ENCODE assay signal across 12 cellular contexts in genomic region chr2:109214651-109215371, GRCh38.
DNase-seq lines count a peak whose midpoint lies in the region; ATAC-seq and TF ChIP-seq lines count a peak whose summit lies in the region.
"Had no signal": no experiment of that assay in that cellular context is flagged by ENCODE, and none has a peak within 500 bp of the region (broad histone marks: within the 10 kb centered on the region; RNA-seq: fewer than 3 reads in every experiment).

No MANE protein-coding gene starts in this region.

- H3K36me3 Mint-ChIP-seq in activated T-cell treated with anti-CD3 and anti-CD28 coated beads, Interleukin-2, amount 50 U/mL, for 72 hours (ENCODE audit: insufficient read depth in 2 of 2) = peaks cover 0 to 4% of the 10 kb centered on the region in 2 donors
- peaks cover 10% of the 10 kb centered on the region for H3K36me3 Mint-ChIP-seq in osteocyte (ENCODE audit: unreplicated experiment)

- peaks cover 3% of the 10 kb centered on the region for H3K27me3 ChIP-seq in HL-60 (ENCODE audit: insufficient read depth, poor library complexity, severe bottlenecking)
- H3K27me3 ChIP-seq: thyroid gland had no signal

- TF ChIP-seq CTCF in HL-60 (IDR thresholded peaks at IDR 0.05; ENCODE audit: insufficient read depth, low read length) = no peak
- TF ChIP-seq CTCF in osteocyte (IDR thresholded peaks at IDR 0.05) = no peak

- peak overlapping the region; percentile 66 for H3K27ac ChIP-seq in HL-60 (replicated peaks)
- H3K27ac ChIP-seq: A549, thyroid gland had no signal

- peak; percentile 21 to 29 for ATAC-seq in activated T-cell treated with anti-CD3 and anti-CD28 coated beads, Interleukin-2, amount 50 U/mL, for 72 hours (replicated peaks in 1 of 2)
- ATAC-seq: A549 had no signal

- no peaks in the 10 kb centered on the region for H3K9me3 Mint-ChIP-seq in activated T-cell treated with anti-CD3 and anti-CD28 coated beads, Interleukin-2, amount 50 U/mL, for 72 hours
- H3K9me3 Mint-ChIP-seq in osteocyte (ENCODE audit: unreplicated experiment) = no peaks in the 10 kb centered on the region
- H3K9me3 Mint-ChIP-seq: HFFc6 had no signal

- H3K27me3 Mint-ChIP-seq in activated T-cell treated with anti-CD3 and anti-CD28 coated beads, Interleukin-2, amount 50 U/mL, for 72 hours (ENCODE audit: low read depth) = peaks cover 99% of the 10 kb centered on the region
- no peaks in the 10 kb centered on the region for H3K27me3 Mint-ChIP-seq in osteocyte (ENCODE audit: unreplicated experiment)

- no peak overlapping the region for H3K4me3 ChIP-seq in HL-60 (replicated peaks; ENCODE audit: insufficient read depth, low read length)
- H3K4me3 ChIP-seq: A549, thyroid gland had no signal

- peak; percentile 36 for DNase-seq in activated CD4-positive, alpha-beta T cell treated with anti-CD3 and anti-CD28 coated beads for 48 hours
- no peak for DNase-seq in activated CD4-positive, alpha-beta T cell treated with anti-CD3 and anti-CD28 coated beads, Interleukin-2, amount 50 U/mL, for 4 hours
- DNase-seq in HL-60 (ENCODE audit: low read depth in 1 of 2, low spot score in 1 of 2) (no peak), osteocyte (ENCODE audit: extremely low spot score, unreplicated experiment) (no peak), NCI-H345 treated with DMSO at 0.1 percent for 48 hours (lab: John Stamatoyannopoulos, UW; ENCODE audit: unreplicated experiment) (no peak), dedifferentiated amniotic fluid mesenchymal stem cell (ENCODE audit: extremely low spot score) (no peak), DMS79 treated with DMSO at 0.1 percent for 48 hours (lab: John Stamatoyannopoulos, UW) (no peak)
- DNase-seq in activated T-cell treated with anti-CD3 and anti-CD28 coated beads, Interleukin-2, amount 50 U/mL, for 72 hours = peak; percentile 21 to 36
- DNase-seq: NCI-H526 treated with DMSO at 0.1 percent for 48 hours, thyroid gland had no signal

- peaks cover 81% of the 10 kb centered on the region for H3K4me1 Mint-ChIP-seq in activated T-cell treated with anti-CD3 and anti-CD28 coated beads, Interleukin-2, amount 50 U/mL, for 72 hours (ENCODE audit: low read depth)
- peaks cover 94% of the 10 kb centered on the region for H3K4me1 Mint-ChIP-seq in osteocyte (ENCODE audit: unreplicated experiment)

- H3K27ac Mint-ChIP-seq in activated T-cell treated with anti-CD3 and anti-CD28 coated beads, Interleukin-2, amount 50 U/mL, for 72 hours = peak overlapping the region; percentile 58
- H3K27ac Mint-ChIP-seq in osteocyte (ENCODE audit: unreplicated experiment) = peak overlapping the region; percentile 63
- H3K27ac Mint-ChIP-seq: HFFc6 had no signal

- peak overlapping the region; percentile 78 to 87 for H3K4me3 Mint-ChIP-seq in activated T-cell treated with anti-CD3 and anti-CD28 coated beads, Interleukin-2, amount 50 U/mL, for 72 hours
- no peak overlapping the region for H3K4me3 Mint-ChIP-seq in osteocyte (ENCODE audit: unreplicated experiment)

Comparison
In these comparisons a context has a peak if more than half of its experiments do, and no peak if none do; other contexts are left out.
1. DNase-seq: peak in activated CD4-positive, alpha-beta T cell treated with anti-CD3 and anti-CD28 coated beads for 48 hours (single experiment) and activated T-cell treated with anti-CD3 and anti-CD28 coated beads, Interleukin-2, amount 50 U/mL, for 72 hours (2 of 2); none in activated CD4-positive, alpha-beta T cell treated with anti-CD3 and anti-CD28 coated beads, Interleukin-2, amount 50 U/mL, for 4 hours (0 of 2), HL-60 (0 of 2), osteocyte (single experiment), NCI-H345 treated with DMSO at 0.1 percent for 48 hours (single experiment), dedifferentiated amniotic fluid mesenchymal stem cell (single experiment) and DMS79 treated with DMSO at 0.1 percent for 48 hours (single experiment).